Comparison of ENCODE assay signal across 20 cellular contexts in genomic region chr2:191907091-191907490, GRCh38.
DNase-seq lines count a peak whose midpoint lies in the region; ATAC-seq and TF ChIP-seq lines count a peak whose summit lies in the region.
"Had no signal": no experiment of that assay in that cellular context is flagged by ENCODE, and none has a peak within 500 bp of the region (broad histone marks: within the 10 kb centered on the region; RNA-seq: fewer than 3 reads in every experiment).

No MANE protein-coding gene starts in this region.

- no peaks in the 10 kb centered on the region for H3K36me3 ChIP-seq in HCT116 (ENCODE audit: control insufficient read depth in 1 of 2, insufficient read depth in 2 of 2, low read length in 2 of 2)
- H3K36me3 ChIP-seq in stomach, result no peaks in the 10 kb centered on the region
- H3K36me3 ChIP-seq: gastrocnemius medialis, sigmoid colon had no signal

- H3K9ac ChIP-seq in HCT116 (ENCODE audit: low read length), result no peak overlapping the region

- TF ChIP-seq CTCF in HCT116 (IDR thresholded peaks at IDR 0.05 in 2 of 3, conservative IDR thresholded peaks at IDR 0.05 in 1 of 3; ENCODE audit: borderline replicate concordance in 1 of 3, insufficient read depth in 1 of 3, low read depth in 2 of 3, low read length in 2 of 3) (no peak), stomach (IDR thresholded peaks at IDR 0.05) (no peak)

- no peaks in the 10 kb centered on the region for H3K9me2 ChIP-seq in HCT116 (ENCODE audit: insufficient read depth)

- TF ChIP-seq RAD21 in HCT116 (IDR thresholded peaks at IDR 0.05; ENCODE audit: low read depth), result no peak

- H3K4me3 ChIP-seq in HCT116 (replicated peaks in 1 of 2; ENCODE audit: low read depth in 1 of 2, low read length in 2 of 2) (no peak overlapping the region), stomach (no peak overlapping the region)
- H3K4me3 ChIP-seq: gastrocnemius medialis, sigmoid colon had no signal

- no peaks in the 10 kb centered on the region for H3K36me3 Mint-ChIP-seq in activated T-helper 17 cell treated with anti-CD3 and anti-CD28 coated beads, Interleukin-2, amount 50 U/mL, for 72 hours (ENCODE audit: low read depth)
- H3K36me3 Mint-ChIP-seq: CD4-positive, alpha-beta memory T cell; natural killer cell had no signal

- no peak overlapping the region for H3K27ac Mint-ChIP-seq in activated T-helper 17 cell treated with anti-CD3 and anti-CD28 coated beads, Interleukin-2, amount 50 U/mL, for 72 hours
- H3K27ac Mint-ChIP-seq: CD4-positive, alpha-beta memory T cell; natural killer cell had no signal

- no peak for TF ChIP-seq POLR2A in HCT116 (IDR thresholded peaks at IDR 0.05; ENCODE audit: borderline replicate concordance, extremely low read depth, insufficient read depth, insufficient read length)
- TF ChIP-seq POLR2A in stomach (IDR thresholded peaks at IDR 0.05), result no peak

- H3K27me3 ChIP-seq in HCT116 (ENCODE audit: insufficient read depth, low read length) (no peaks in the 10 kb centered on the region), stomach (no peaks in the 10 kb centered on the region)
- H3K27me3 ChIP-seq: gastrocnemius medialis, sigmoid colon had no signal

- CTCF ChIA-PET in HCT116 (lab: Charles Lee), result no interaction called here

- peak overlapping the region; percentile 27 for H2AFZ ChIP-seq in HCT116 (ENCODE audit: low read depth, low read length, poor library complexity, severe bottlenecking)

- H3K79me2 ChIP-seq in HCT116 (ENCODE audit: insufficient read depth, low read length), result no peaks in the 10 kb centered on the region

- H3K4me1 Mint-ChIP-seq in activated T-helper 17 cell treated with anti-CD3 and anti-CD28 coated beads, Interleukin-2, amount 50 U/mL, for 72 hours, result no peaks in the 10 kb centered on the region
- H3K4me1 Mint-ChIP-seq: CD4-positive, alpha-beta memory T cell; natural killer cell had no signal

- no TSS peak for BruUV-seq in HCT116 (replicated peaks; lab: Mats Ljungman, UMichigan)

- H3K9me3 Mint-ChIP-seq in activated T-helper 17 cell treated with anti-CD3 and anti-CD28 coated beads, Interleukin-2, amount 50 U/mL, for 72 hours, result no peaks in the 10 kb centered on the region
- H3K9me3 Mint-ChIP-seq: CD4-positive, alpha-beta memory T cell; natural killer cell had no signal

- H3K27ac ChIP-seq in HCT116 (ENCODE audit: low read depth, low read length) (no peak overlapping the region), stomach (no peak overlapping the region)
- H3K27ac ChIP-seq: gastrocnemius medialis, sigmoid colon had no signal

- H3K4me1 ChIP-seq in HCT116 (ENCODE audit: control insufficient read depth in 1 of 2, insufficient read depth in 2 of 2, low read length in 2 of 2) (no peaks in the 10 kb centered on the region), stomach (no peaks in the 10 kb centered on the region)
- H3K4me1 ChIP-seq: gastrocnemius medialis, sigmoid colon had no signal

- H3K4me3 Mint-ChIP-seq in activated T-helper 17 cell treated with anti-CD3 and anti-CD28 coated beads, Interleukin-2, amount 50 U/mL, for 72 hours, result no peak overlapping the region
- H3K4me3 Mint-ChIP-seq: CD4-positive, alpha-beta memory T cell; natural killer cell had no signal

- TF ChIP-seq EP300 in stomach (IDR thresholded peaks at IDR 0.05), result no peak

- in situ Hi-C loops in Caki2 (cut with HindIII; ENCODE audit: low pct_unique_long_range_greater_than_20kb, low sequenced_read_pairs), result no loop called here

- no peak overlapping the region for H3K4me2 ChIP-seq in HCT116 (ENCODE audit: low read length)

- POLR2A ChIA-PET in HCT116 (lab: Charles Lee), result no interaction called here

- intact Hi-C loops in HCT116 (cut with micrococcal nuclease), result no loop called here
- intact Hi-C loops in stomach (cut with DNase I; ENCODE audit: low total_unique reads), result no loop called here

- peaks cover 3% of the 10 kb centered on the region for H3K27me3 Mint-ChIP-seq in activated T-helper 17 cell treated with anti-CD3 and anti-CD28 coated beads, Interleukin-2, amount 50 U/mL, for 72 hours

- DNase-seq in Caki2 (ENCODE audit: low read depth), result peak; percentile 15
- DNase-seq in HCT116 (ENCODE audit: low read depth, low spot score), result no peak
- peak; percentile 53 for DNase-seq in kidney tubule cell (ENCODE audit: low spot score)
- DNase-seq in NCI-H1930 (lab: John Stamatoyannopoulos, UW), result no peak
- DNase-seq in H4 (ENCODE audit: low spot score), result no peak
- DNase-seq in stomach, result no peak
- DNase-seq: activated CD4-positive, alpha-beta T cell treated with anti-CD3 and anti-CD28 coated beads, Interleukin-2, amount 50 U/mL, for 4 hours; activated T-cell treated with anti-CD3 and anti-CD28 coated beads for 4 hours; anterior cingulate cortex; CD4-positive, alpha-beta memory T cell; central memory CD4-positive, alpha-beta T cell; DMS79; gastrocnemius medialis; kidney; MM.1S; natural killer cell; NCI-H1694; SHP77; sigmoid colon had no signal

- RAD21 ChIA-PET in HCT116 (lab: Charles Lee; ENCODE audit: low non-redundant PET in 1 of 2, low total read pairs in 2 of 2, uncharacterized antibody in 2 of 2, unreplicated experiment in 2 of 2), result no interaction called here

- H3K9me3 ChIP-seq in HCT116 (ENCODE audit: control insufficient read depth in 1 of 2, insufficient read depth in 1 of 2, low read depth in 1 of 2, low read length in 2 of 2) (no peaks in the 10 kb centered on the region), stomach (no peaks in the 10 kb centered on the region)
- H3K9me3 ChIP-seq: gastrocnemius medialis, sigmoid colon had no signal

- no peaks in the 10 kb centered on the region for H4K20me1 ChIP-seq in HCT116 (ENCODE audit: insufficient read depth)

- ATAC-seq in HCT116, result no peak
- peak; percentile 19 for ATAC-seq in activated T-helper 17 cell treated with anti-CD3 and anti-CD28 coated beads, Interleukin-2, amount 50 U/mL, for 72 hours (replicated peaks)
- ATAC-seq: gastrocnemius medialis, natural killer cell had no signal

TF ChIP-seq in HCT116, 20 proteins besides CTCF, POLR2A, EP300 and RAD21 (continues in another document):
- TF ChIP-seq ELF1 (IDR thresholded peaks at IDR 0.05; ENCODE audit: borderline replicate concordance, low read depth) (no peak), ZFX (IDR thresholded peaks at IDR 0.05) (no peak), JUND (IDR thresholded peaks at IDR 0.05) (no peak), YY1 (IDR thresholded peaks at IDR 0.05; ENCODE audit: extremely low read depth, insufficient replicate concordance, low read depth, low read length) (no peak), SRF (IDR thresholded peaks at IDR 0.05; ENCODE audit: low read depth) (no peak), POLR2AphosphoS5 (IDR thresholded peaks at IDR 0.05; ENCODE audit: low read depth, low read length) (no peak), ZNF274 (IDR thresholded peaks at IDR 0.05; ENCODE audit: low read depth, low read length) (no peak), SP1 (IDR thresholded peaks at IDR 0.05; ENCODE audit: low read depth) (no peak), FOSL1 (IDR thresholded peaks at IDR 0.05; ENCODE audit: low read depth) (no peak), SIN3A (IDR thresholded peaks at IDR 0.05; ENCODE audit: low read depth) (no peak), CBX3 (IDR thresholded peaks at IDR 0.05; ENCODE audit: low read depth) (no peak), CEBPB (IDR thresholded peaks at IDR 0.05; ENCODE audit: low read depth) (no peak), EZH2phosphoT487 (IDR thresholded peaks at IDR 0.05; ENCODE audit: borderline replicate concordance) (no peak), TCF7L2 (IDR thresholded peaks at IDR 0.05; ENCODE audit: borderline replicate concordance, extremely low read depth, insufficient read depth, insufficient read length) (no peak)
- TF ChIP-seq, protein P1, sequence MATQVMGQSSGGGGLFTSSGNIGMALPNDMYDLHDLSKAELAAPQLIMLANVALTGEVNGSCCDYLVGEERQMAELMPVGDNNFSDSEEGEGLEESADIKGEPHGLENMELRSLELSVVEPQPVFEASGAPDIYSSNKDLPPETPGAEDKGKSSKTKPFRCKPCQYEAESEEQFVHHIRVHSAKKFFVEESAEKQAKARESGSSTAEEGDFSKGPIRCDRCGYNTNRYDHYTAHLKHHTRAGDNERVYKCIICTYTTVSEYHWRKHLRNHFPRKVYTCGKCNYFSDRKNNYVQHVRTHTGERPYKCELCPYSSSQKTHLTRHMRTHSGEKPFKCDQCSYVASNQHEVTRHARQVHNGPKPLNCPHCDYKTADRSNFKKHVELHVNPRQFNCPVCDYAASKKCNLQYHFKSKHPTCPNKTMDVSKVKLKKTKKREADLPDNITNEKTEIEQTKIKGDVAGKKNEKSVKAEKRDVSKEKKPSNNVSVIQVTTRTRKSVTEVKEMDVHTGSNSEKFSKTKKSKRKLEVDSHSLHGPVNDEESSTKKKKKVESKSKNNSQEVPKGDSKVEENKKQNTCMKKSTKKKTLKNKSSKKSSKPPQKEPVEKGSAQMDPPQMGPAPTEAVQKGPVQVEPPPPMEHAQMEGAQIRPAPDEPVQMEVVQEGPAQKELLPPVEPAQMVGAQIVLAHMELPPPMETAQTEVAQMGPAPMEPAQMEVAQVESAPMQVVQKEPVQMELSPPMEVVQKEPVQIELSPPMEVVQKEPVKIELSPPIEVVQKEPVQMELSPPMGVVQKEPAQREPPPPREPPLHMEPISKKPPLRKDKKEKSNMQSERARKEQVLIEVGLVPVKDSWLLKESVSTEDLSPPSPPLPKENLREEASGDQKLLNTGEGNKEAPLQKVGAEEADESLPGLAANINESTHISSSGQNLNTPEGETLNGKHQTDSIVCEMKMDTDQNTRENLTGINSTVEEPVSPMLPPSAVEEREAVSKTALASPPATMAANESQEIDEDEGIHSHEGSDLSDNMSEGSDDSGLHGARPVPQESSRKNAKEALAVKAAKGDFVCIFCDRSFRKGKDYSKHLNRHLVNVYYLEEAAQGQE (IDR thresholded peaks at IDR 0.05; ENCODE audit: low read depth), result no peak
- TF ChIP-seq, protein P2, sequence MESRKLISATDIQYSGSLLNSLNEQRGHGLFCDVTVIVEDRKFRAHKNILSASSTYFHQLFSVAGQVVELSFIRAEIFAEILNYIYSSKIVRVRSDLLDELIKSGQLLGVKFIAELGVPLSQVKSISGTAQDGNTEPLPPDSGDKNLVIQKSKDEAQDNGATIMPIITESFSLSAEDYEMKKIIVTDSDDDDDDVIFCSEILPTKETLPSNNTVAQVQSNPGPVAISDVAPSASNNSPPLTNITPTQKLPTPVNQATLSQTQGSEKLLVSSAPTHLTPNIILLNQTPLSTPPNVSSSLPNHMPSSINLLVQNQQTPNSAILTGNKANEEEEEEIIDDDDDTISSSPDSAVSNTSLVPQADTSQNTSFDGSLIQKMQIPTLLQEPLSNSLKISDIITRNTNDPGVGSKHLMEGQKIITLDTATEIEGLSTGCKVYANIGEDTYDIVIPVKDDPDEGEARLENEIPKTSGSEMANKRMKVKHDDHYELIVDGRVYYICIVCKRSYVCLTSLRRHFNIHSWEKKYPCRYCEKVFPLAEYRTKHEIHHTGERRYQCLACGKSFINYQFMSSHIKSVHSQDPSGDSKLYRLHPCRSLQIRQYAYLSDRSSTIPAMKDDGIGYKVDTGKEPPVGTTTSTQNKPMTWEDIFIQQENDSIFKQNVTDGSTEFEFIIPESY (IDR thresholded peaks at IDR 0.05; ENCODE audit: extremely low read depth, insufficient replicate concordance, low read length), result no peak

Comparison
In these comparisons a context has a peak if more than half of its experiments do, and no peak if none do; other contexts are left out.
1. DNase-seq: peak in Caki2 (single experiment) and kidney tubule cell (single experiment); none in HCT116 (single experiment), NCI-H1930 (0 of 2), H4 (single experiment) and stomach (single experiment).